In genomic region chr9:76810377-76810957, GRCh38 we compare ENCODE assay signal across 7 cellular contexts. TPM values are rescaled to one million over a fixed set of nuclear protein-coding genes. Genes with fewer than 3 reads are reported as not detected.
DNase-seq lines count a peak whose midpoint lies in the region; ATAC-seq, FAIRE-seq and TF ChIP-seq lines count a peak whose summit lies in the region.

No MANE protein-coding gene starts in this region.

- intact Hi-C loops in IMR-90 (cut with micrococcal nuclease) (loop anchor here (1.0 to 2.0 kb wide), 4 partner anchors 177 to 340 kb away; no protein-coding TSS in a partner anchor), Panc1 (cut with micrococcal nuclease; ENCODE audit: unreplicated experiment) (loop anchor here (1.0 to 10.0 kb wide), 3 partner anchors 94 to 340 kb away; partner anchors contain the start of gene PRUNE2)

- H3K27ac ChIP-seq in IMR-90 (ENCODE audit: insufficient read depth, low read length) (no peak overlapping the region), Panc1 (ENCODE audit: low read length) (no peak overlapping the region), H1 (ENCODE audit: low read depth, low read length) (no peak overlapping the region)

- no peak overlapping the region for H2BK12ac ChIP-seq in H1 (ENCODE audit: low read depth, low read length)

- H2BK120ac ChIP-seq in IMR-90 (ENCODE audit: low read depth, low read length) (no peak overlapping the region), H1 (replicated peaks; ENCODE audit: low read depth, low read length) (no peak overlapping the region)

- no peak overlapping the region for H2AK5ac ChIP-seq in IMR-90 (ENCODE audit: low read depth, low read length)
- no peak overlapping the region for H2AK5ac ChIP-seq in H1 (ENCODE audit: low read depth, low read length)

- no peak overlapping the region for H2AK9ac ChIP-seq in IMR-90 (replicated peaks; ENCODE audit: low read depth, low read length, poor library complexity)

- H3K4me1 ChIP-seq in IMR-90 (ENCODE audit: control insufficient read depth, insufficient read depth, low read length) (no peaks in the 10 kb centered on the region), Panc1 (ENCODE audit: control insufficient read depth, insufficient read depth, low read length) (no peaks in the 10 kb centered on the region), H1 (replicated peaks in 1 of 4; ENCODE audit: control insufficient read depth in 3 of 4, insufficient read depth in 4 of 4, low read length in 3 of 4) (no peaks in the 10 kb centered on the region)

- H3K9me1 ChIP-seq in IMR-90 (ENCODE audit: insufficient read depth, low read length) = no peaks in the 10 kb centered on the region

- BruUV-seq in IMR-90 (replicated peaks; lab: Mats Ljungman, UMichigan) = no TSS peak
- no TSS peak for BruUV-seq in Panc1 (replicated peaks; lab: Mats Ljungman, UMichigan)

- H3K4me3 ChIP-seq in IMR-90 (ENCODE audit: insufficient read depth, low read depth, low read length) (no peak overlapping the region), Panc1 (ENCODE audit: low read depth in 2 of 2, low read length in 2 of 2) (no peak overlapping the region), H1 (ENCODE audit: extremely low read depth in 1 of 4, insufficient read depth in 2 of 4, low read depth in 3 of 4, low read length in 4 of 4) (no peak overlapping the region)

- in situ Hi-C loops in IMR-90 (cut with MboI; ENCODE audit: low sequenced_read_pairs) (loop anchor here (25.0 kb wide), 1 partner anchor 352 kb away; no protein-coding TSS in a partner anchor), Panc1 (cut with HindIII; ENCODE audit: low pct_unique_long_range_greater_than_20kb, low sequenced_read_pairs) (no loop called here)

- peak; percentile 86 for TF ChIP-seq CTCF in IMR-90 (conservative IDR thresholded peaks at IDR 0.05; ENCODE audit: low read depth, low read length)
- TF ChIP-seq CTCF in Panc1 (IDR thresholded peaks at IDR 0.05) = peak; percentile 69; the same call in 1 of the 2 replicates
- peak in 2 of 3 experiments; percentile 90 to 93; a peak in 3 of 4 replicates for TF ChIP-seq CTCF in H1 (IDR thresholded peaks at IDR 0.05; ENCODE audit: control extremely low read depth in 1 of 3, insufficient read depth in 1 of 3, low read depth in 1 of 3, low read length in 3 of 3)

- H2BK5ac ChIP-seq in IMR-90 (ENCODE audit: low read depth, low read length, poor library complexity, severe bottlenecking) (no peak overlapping the region), H1 (ENCODE audit: low read depth, low read length) (no peak overlapping the region)

- POLR2A ChIA-PET in IMR-90 (lab: Charles Lee; ENCODE audit: unreplicated experiment) (no interaction called here), Panc1 (lab: Charles Lee) (no interaction called here), H1 (lab: Charles Lee; ENCODE audit: partially characterized antibody) (interaction anchor here (1.4 kb wide), 1 partner anchor 95 kb away, joined by 4 read pairs; no protein-coding TSS in a partner anchor)

- CTCF ChIA-PET in IMR-90 (lab: Yijun Ruan, JAX) = interaction anchor here (0.6 to 4.2 kb wide), 8 partner anchors 77 to 199 kb away, joined by 3 to 24 read pairs (median 3); no protein-coding TSS in a partner anchor
- CTCF ChIA-PET in Panc1 (lab: Charles Lee) = interaction anchor here (0.6 to 1.1 kb wide), 6 partner anchors 63 to 340 kb away, joined by 3 to 5 read pairs (median 4); no protein-coding TSS in a partner anchor
- CTCF ChIA-PET in H1 (lab: Charles Lee; ENCODE audit: partially characterized antibody) = interaction anchor here (0.7 to 8.2 kb wide), 35 partner anchors 9 to 347 kb away, joined by 3 to 217 read pairs (median 4); partner anchors contain the start of gene PRUNE2

- H2AFZ ChIP-seq in IMR-90 (replicated peaks; ENCODE audit: low read length, poor library complexity) (no peak overlapping the region), H1 (ENCODE audit: low read length) (no peak overlapping the region)

- no peaks in the 10 kb centered on the region for H3K79me1 ChIP-seq in IMR-90 (ENCODE audit: low read depth in 1 of 2, low read length in 2 of 2)
- no peaks in the 10 kb centered on the region for H3K79me1 ChIP-seq in H1 (ENCODE audit: low read depth, low read length)

- WGBS in IMR-90 (ENCODE audit: extremely low coverage in 2 of 2, insufficient read length in 1 of 2), 2 experiments = 0% methylated on average over 1 of the region's 2 CpGs; no CpG with 5 or more reads in 1 of the 2 experiments
- 34% methylated on average over 2 of the region's 2 CpGs; no CpG with 5 or more reads in 1 of the 2 experiments for WGBS in H1 (ENCODE audit: extremely low coverage in 1 of 2, insufficient coverage in 1 of 2, insufficient read length in 1 of 2, insufficient replicate concordance in 2 of 2, low coverage in 1 of 2, low lambda C conversion rate in 2 of 2, missing lambda C conversion rate in 1 of 2), 2 experiments

- TF ChIP-seq POLR2A in IMR-90 (IDR thresholded peaks at IDR 0.05; ENCODE audit: low read depth, low read length) (no peak), H1 (IDR thresholded peaks at IDR 0.05; ENCODE audit: control extremely low read depth in 1 of 2, low read depth in 2 of 2, low read length in 2 of 2) (no peak)

- dilution Hi-C loops in IMR-90 (cut with HindIII; ENCODE audit: low sequenced_read_pairs, unreplicated experiment) = loop anchor here (25.0 kb wide), 1 partner anchor 177 kb away; no protein-coding TSS in a partner anchor

- H3K4ac ChIP-seq in IMR-90 (ENCODE audit: low read depth, low read length) (no peak overlapping the region), H1 (replicated peaks; ENCODE audit: insufficient read length, low read depth, low read length) (no peak overlapping the region)

- H3K27me3 ChIP-seq in IMR-90 (ENCODE audit: control insufficient read depth, insufficient read depth, low read length) (no peaks in the 10 kb centered on the region; the same call in 1 of the 2 replicates), Panc1 (ENCODE audit: control insufficient read depth, insufficient read depth, low read length) (no peaks in the 10 kb centered on the region), H1 (replicated peaks in 1 of 4; ENCODE audit: control insufficient read depth in 3 of 4, extremely low read depth in 1 of 4, insufficient read depth in 3 of 4, low read length in 3 of 4) (no peaks in the 10 kb centered on the region)

- H3K14ac ChIP-seq in IMR-90 (replicated peaks; ENCODE audit: low read depth, low read length) (no peak overlapping the region), H1 (ENCODE audit: insufficient read length) (no peak overlapping the region)

- no peak for TF ChIP-seq EP300 in H1 (IDR thresholded peaks at IDR 0.05; ENCODE audit: borderline replicate concordance in 1 of 2, low read depth in 2 of 2, low read length in 2 of 2)

- no peak overlapping the region for H3K23ac ChIP-seq in IMR-90 (ENCODE audit: low read depth, low read length)
- H3K23ac ChIP-seq in H1 (ENCODE audit: insufficient read length) = no peak overlapping the region

- no peak overlapping the region for H2BK20ac ChIP-seq in IMR-90 (ENCODE audit: low read depth, low read length)
- H2BK20ac ChIP-seq in H1 (ENCODE audit: low read length) = no peak overlapping the region

- H3K56ac ChIP-seq in IMR-90 (ENCODE audit: extremely low read depth, insufficient read depth, low read length) = no peak overlapping the region
- no peak overlapping the region for H3K56ac ChIP-seq in H1 (replicated peaks; ENCODE audit: insufficient read length, low read depth, low read length)

- H3K18ac ChIP-seq in IMR-90 (ENCODE audit: low read depth, low read length) = no peak overlapping the region
- no peak overlapping the region for H3K18ac ChIP-seq in H1 (ENCODE audit: extremely low read depth, low read length)

- TF ChIP-seq RAD21 in IMR-90 (IDR thresholded peaks at IDR 0.05; ENCODE audit: low read length) = peak; percentile 97
- peak; percentile 98 to 100 for TF ChIP-seq RAD21 in H1 (IDR thresholded peaks at IDR 0.05 in 1 of 2, conservative IDR thresholded peaks at IDR 0.05 in 1 of 2; ENCODE audit: low read depth in 2 of 2, low read length in 2 of 2)

- no peaks in the 10 kb centered on the region for H4K20me1 ChIP-seq in IMR-90 (ENCODE audit: insufficient read depth, low read length)
- H4K20me1 ChIP-seq in H1 (replicated peaks in 1 of 2; ENCODE audit: control insufficient read depth in 1 of 2, insufficient read depth in 2 of 2, low read length in 2 of 2) = no peaks in the 10 kb centered on the region

- H3K79me2 ChIP-seq in H1 (ENCODE audit: control insufficient read depth in 1 of 2, insufficient read depth in 2 of 2, low read length in 2 of 2) = no peaks in the 10 kb centered on the region

- H3K4me2 ChIP-seq in IMR-90 (ENCODE audit: low read depth, low read length) (no peak overlapping the region), H1 (ENCODE audit: insufficient read depth in 1 of 2, low read depth in 2 of 2, low read length in 2 of 2) (no peak overlapping the region)

- no peaks in the 10 kb centered on the region for H3K23me2 ChIP-seq in H1 (ENCODE audit: low read depth, low read length)

- H3K9ac ChIP-seq in IMR-90 (ENCODE audit: low read depth, low read length) = no peak overlapping the region
- no peak overlapping the region for H3K9ac ChIP-seq in H1 (replicated peaks in 1 of 4; ENCODE audit: extremely low read depth in 1 of 4, low read depth in 3 of 4, low read length in 3 of 4)

- H3K9me3 ChIP-seq in IMR-90 (ENCODE audit: control insufficient read depth, insufficient read depth, low read length) = no peaks in the 10 kb centered on the region
- H3K9me3 ChIP-seq in Panc1 (ENCODE audit: control insufficient read depth, insufficient read depth, low read depth, low read length) = no peaks in the 10 kb centered on the region
- no peaks in the 10 kb centered on the region for H3K9me3 ChIP-seq in H1 (ENCODE audit: insufficient read depth in 2 of 2, low read depth in 1 of 2, low read length in 1 of 2)

- peak; percentile 62 for ATAC-seq in GM19463 (IDR thresholded peaks at IDR 0.05; ENCODE audit: unreplicated experiment)
- peak; percentile 91 for ATAC-seq in IMR-90 (ENCODE audit: low read depth)
- peak; percentile 87 for ATAC-seq in Panc1
- ATAC-seq in HG02588 (IDR thresholded peaks at IDR 0.05; ENCODE audit: unreplicated experiment) = no peak

- FAIRE-seq in H1 (lab: Jason Lieb, UNC) = peak; percentile 93

- H4K5ac ChIP-seq in IMR-90 (ENCODE audit: low read depth, low read length) (no peak overlapping the region), H1 (ENCODE audit: insufficient read length, low read depth, low read length) (no peak overlapping the region)

- H4K8ac ChIP-seq in IMR-90 (ENCODE audit: low read depth in 2 of 2, low read length in 2 of 2) (no peak overlapping the region), H1 (ENCODE audit: extremely low read depth, insufficient read depth, low read length) (no peak overlapping the region)

- no peak overlapping the region for H2BK15ac ChIP-seq in IMR-90 (ENCODE audit: low read depth, low read length)
- H2BK15ac ChIP-seq in H1 (ENCODE audit: low read length) = no peak overlapping the region

- DNase-seq in ELR (ENCODE audit: low read depth) (peak; percentile 65), IMR-90 (peak; percentile 72), Panc1 (ENCODE audit: low read depth, low spot score) (peak; percentile 54), H1 (ENCODE audit: low read depth in 1 of 2, low spot score in 2 of 2) (peak in 1 of 2 experiments; percentile 62), medulla oblongata (ENCODE audit: extremely low spot score) (peak; percentile 88)

- H4K91ac ChIP-seq in IMR-90 (ENCODE audit: insufficient read depth, low read depth, low read length) (no peak overlapping the region), H1 (replicated peaks; ENCODE audit: insufficient read length, low read length) (no peak overlapping the region)

- H3K36me3 ChIP-seq in IMR-90 (ENCODE audit: control insufficient read depth, insufficient read depth, low read length) (no peaks in the 10 kb centered on the region), Panc1 (ENCODE audit: control insufficient read depth, insufficient read depth, low read length) (no peaks in the 10 kb centered on the region), H1 (ENCODE audit: control insufficient read depth in 2 of 4, insufficient read depth in 4 of 4, low read length in 3 of 4) (no peaks in the 10 kb centered on the region)

RNA-seq across cellular contexts. Expression of gene PCA3, which starts 46.2 kb away (rescaled TPM):
- total RNA-seq in IMR-90 (2012; rRNA removed) (not detected in 2 replicates), Panc1 (2021; ENCODE audit: unreplicated experiment) (not detected)
- polyA plus RNA-seq in IMR-90 (2012; rRNA removed) (not detected in 2 replicates), H1 (2011; rRNA removed) (not detected in 2 replicates)
- not detected in 2 replicates for polyA plus RNA-seq in IMR-90 (2012; cell fraction: cytosol; rRNA removed)
- polyA plus RNA-seq in IMR-90 (2012; cell fraction: nucleus; rRNA removed; ENCODE audit: low replicate concordance) = not detected in 2 replicates
- polyA plus RNA-seq in Panc1 (2012; ENCODE audit: insufficient read length) = 0.11 TPM
- not detected in 2 replicates for total RNA-seq in H1 (2021; fragmentation: NEBNext Ultra II Directional; extraction: Animal tissue kit (Norgen Biotek cat#: 25700))
- polyA plus RNA-seq in H1 (2011; cell fraction: cytosol; rRNA removed) = 0.04 TPM
- polyA plus RNA-seq in H1 (2011; cell fraction: nucleus; rRNA removed) = not detected
- 0.74 to 1.0 TPM (median 0.93 TPM) in 3 of 4 replicates, not detected in the other for polyA plus RNA-seq in H1 (2012, experiment 1 of 2)
- not detected for polyA plus RNA-seq in H1 (2012, experiment 2 of 2)
- polyA plus RNA-seq in H1 (2013, experiment 1 of 2) = not detected
- not detected for polyA plus RNA-seq in H1 (2013, experiment 2 of 2)
- polyA minus RNA-seq in H1 (2011; rRNA and poly(A)+ RNA removed) = not detected in 2 replicates
- not detected for polyA minus RNA-seq in H1 (2011; cell fraction: cytosol; rRNA and poly(A)+ RNA removed)
- polyA minus RNA-seq in H1 (2011; cell fraction: nucleus; rRNA and poly(A)+ RNA removed) = not detected
